In the genomic region with DNA sequence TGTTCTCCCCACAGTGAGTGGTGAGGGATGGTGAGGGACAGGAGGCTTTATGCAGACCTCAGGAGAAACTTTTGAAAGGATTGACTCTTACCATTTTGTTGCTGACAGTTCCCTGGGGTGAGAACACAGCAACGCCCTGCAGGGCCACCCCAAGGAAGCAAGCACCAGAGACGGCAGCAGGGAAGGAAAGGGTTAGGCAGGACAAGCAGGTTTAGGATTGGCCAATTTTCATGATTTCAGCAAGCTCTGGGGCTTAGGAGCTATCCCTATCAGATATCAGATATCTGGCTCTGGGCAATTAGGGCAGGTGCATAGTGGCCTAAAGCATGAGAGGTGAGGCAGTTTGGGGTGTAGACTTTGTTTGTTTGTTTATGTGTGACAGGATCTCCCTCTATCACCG, we compare ENCODE assay signal across 1 cellular context.
TF ChIP-seq lines count a peak whose summit lies in the region.

No MANE protein-coding gene starts in this region.

TF ChIP-seq in H1, 55 proteins besides CTCF, POLR2A, EP300 and RAD21 (continued from another document):
- TF ChIP-seq PHF8 (conservative IDR thresholded peaks at IDR 0.05; ENCODE audit: low read depth, low read length) (no peak), EGR1 (IDR thresholded peaks at IDR 0.05; ENCODE audit: borderline replicate concordance, low read depth, low read length) (no peak), RNF2 (IDR thresholded peaks at IDR 0.05; ENCODE audit: borderline replicate concordance, low read depth, low read length, missing control alignments, poor library complexity, severe bottlenecking) (no peak)
